In genomic region chr1:11802616-11802972, GRCh38 we compare ENCODE assay signal across 8 cellular contexts. TPM values are rescaled to one million over a fixed set of nuclear protein-coding genes. Genes with fewer than 3 reads are reported as not detected.
DNase-seq lines count a peak whose midpoint lies in the region; ATAC-seq and TF ChIP-seq lines count a peak whose summit lies in the region.

No MANE protein-coding gene starts in this region.

- DNase-seq in GM12864 (ENCODE audit: low read depth) (no peak), left ventricle myocardium superior (peak; percentile 42), sciatic nerve (ENCODE audit: low spot score) (peak; percentile 68), NCI-H2196 (lab: John Stamatoyannopoulos, UW; ENCODE audit: unreplicated experiment) (no peak), activated gamma-delta T cell (lab: John Stamatoyannopoulos, UW) (no peak)
- peak; percentile 9 for DNase-seq in activated T-helper 1 cell treated with anti-CD3 and anti-CD28 coated beads, Interleukin-12 subunit alpha, Interleukin-12 subunit beta, Interleukin-2, Interleukin-4 antibody, amounts not matched to agents 30 ng/mL and 10 ng/mL and 1 ng/mL, durations not matched to agents 14 hours and 24 hours and 36 hours (ENCODE audit: low spot score)
- no peak for DNase-seq in stimulated activated CD8-positive, alpha-beta memory T cell treated with anti-CD3 and anti-CD28 coated beads, Interleukin-4, amount 100 ng/mL, for 48 hours

- peaks cover 2% of the 10 kb centered on the region for H3K27me3 Mint-ChIP-seq in activated T-helper 1 cell treated with anti-CD3 and anti-CD28 coated beads, Interleukin-12 subunit alpha, Interleukin-12 subunit beta, Interleukin-2, Interleukin-4 antibody, amounts not matched to agents 30 ng/mL and 10 ng/mL and 1 ng/mL, durations not matched to agents 14 hours and 24 hours and 36 hours (ENCODE audit: insufficient read depth)

- no peak for TF ChIP-seq CTCF in GM12864 (IDR thresholded peaks at IDR 0.05; ENCODE audit: low read depth, low read length, missing control alignments)

- H3K9me3 Mint-ChIP-seq in activated T-helper 1 cell treated with anti-CD3 and anti-CD28 coated beads, Interleukin-12 subunit alpha, Interleukin-12 subunit beta, Interleukin-2, Interleukin-4 antibody, amounts not matched to agents 30 ng/mL and 10 ng/mL and 1 ng/mL, durations not matched to agents 14 hours and 24 hours and 36 hours: no peaks in the 10 kb centered on the region

- intact Hi-C loops in activated T-helper 1 cell treated with anti-CD3 and anti-CD28 coated beads, Interleukin-12 subunit alpha, Interleukin-12 subunit beta, Interleukin-2, Interleukin-4 antibody, amounts not matched to agents 30 ng/mL and 10 ng/mL and 1 ng/mL, durations not matched to agents 14 hours and 24 hours and 36 hours (cut with micrococcal nuclease): loop anchor here (2.0 to 10.0 kb wide), 2 partner anchors 362 to 530 kb away; partner anchors contain the start of genes TNFRSF1B and UBIAD1
- intact Hi-C loops in left ventricle myocardium superior (cut with micrococcal nuclease): no loop called here
- intact Hi-C loops in sciatic nerve (cut with DNase I): no loop called here

- H3K36me3 Mint-ChIP-seq in activated T-helper 1 cell treated with anti-CD3 and anti-CD28 coated beads, Interleukin-12 subunit alpha, Interleukin-12 subunit beta, Interleukin-2, Interleukin-4 antibody, amounts not matched to agents 30 ng/mL and 10 ng/mL and 1 ng/mL, durations not matched to agents 14 hours and 24 hours and 36 hours (ENCODE audit: low read depth): peaks cover 20% of the 10 kb centered on the region

- peaks cover 50% of the 10 kb centered on the region for H3K4me1 Mint-ChIP-seq in activated T-helper 1 cell treated with anti-CD3 and anti-CD28 coated beads, Interleukin-12 subunit alpha, Interleukin-12 subunit beta, Interleukin-2, Interleukin-4 antibody, amounts not matched to agents 30 ng/mL and 10 ng/mL and 1 ng/mL, durations not matched to agents 14 hours and 24 hours and 36 hours (ENCODE audit: low read depth)

- peak overlapping the region; percentile 99 for H3K4me3 Mint-ChIP-seq in activated T-helper 1 cell treated with anti-CD3 and anti-CD28 coated beads, Interleukin-12 subunit alpha, Interleukin-12 subunit beta, Interleukin-2, Interleukin-4 antibody, amounts not matched to agents 30 ng/mL and 10 ng/mL and 1 ng/mL, durations not matched to agents 14 hours and 24 hours and 36 hours

- H3K27ac Mint-ChIP-seq in activated T-helper 1 cell treated with anti-CD3 and anti-CD28 coated beads, Interleukin-12 subunit alpha, Interleukin-12 subunit beta, Interleukin-2, Interleukin-4 antibody, amounts not matched to agents 30 ng/mL and 10 ng/mL and 1 ng/mL, durations not matched to agents 14 hours and 24 hours and 36 hours: peak overlapping the region; percentile 68

- H3K4me3 ChIP-seq in GM12864 (ENCODE audit: low read depth, low read length): peak overlapping the region; percentile 57

- no peak for ATAC-seq in left ventricle myocardium superior
- ATAC-seq in sciatic nerve: peak; percentile 16
- no peak for ATAC-seq in HG03135 (IDR thresholded peaks at IDR 0.05; ENCODE audit: unreplicated experiment)

RNA-seq across cellular contexts. Expression of gene MTHFR, which starts 3.2 kb away (rescaled TPM):
- total RNA-seq in activated T-helper 1 cell treated with anti-CD3 and anti-CD28 coated beads, Interleukin-12 subunit alpha, Interleukin-12 subunit beta, Interleukin-2, Interleukin-4 antibody, amounts not matched to agents 30 ng/mL and 10 ng/mL and 1 ng/mL, durations not matched to agents 14 hours and 24 hours and 36 hours: 18.1 and 21.4 TPM in 2 replicates
- total RNA-seq in left ventricle myocardium superior (37.9 TPM), sciatic nerve (78.3 TPM)

RNA-seq across cellular contexts. Expression of gene CLCN6, which starts 3.4 kb away (rescaled TPM):
- total RNA-seq in activated T-helper 1 cell treated with anti-CD3 and anti-CD28 coated beads, Interleukin-12 subunit alpha, Interleukin-12 subunit beta, Interleukin-2, Interleukin-4 antibody, amounts not matched to agents 30 ng/mL and 10 ng/mL and 1 ng/mL, durations not matched to agents 14 hours and 24 hours and 36 hours: 11.2 and 14.3 TPM in 2 replicates
- total RNA-seq in left ventricle myocardium superior (15.4 TPM), sciatic nerve (48.4 TPM)

RNA-seq across cellular contexts. Expression of gene C1orf167, which starts 40.6 kb away (rescaled TPM):
- total RNA-seq in activated T-helper 1 cell treated with anti-CD3 and anti-CD28 coated beads, Interleukin-12 subunit alpha, Interleukin-12 subunit beta, Interleukin-2, Interleukin-4 antibody, amounts not matched to agents 30 ng/mL and 10 ng/mL and 1 ng/mL, durations not matched to agents 14 hours and 24 hours and 36 hours: not detected in 2 replicates
- total RNA-seq in left ventricle myocardium superior (2.1 TPM), sciatic nerve (4.1 TPM)

RNA-seq across cellular contexts. Expression of gene NPPA, which starts 45.0 kb away (rescaled TPM):
- total RNA-seq in activated T-helper 1 cell treated with anti-CD3 and anti-CD28 coated beads, Interleukin-12 subunit alpha, Interleukin-12 subunit beta, Interleukin-2, Interleukin-4 antibody, amounts not matched to agents 30 ng/mL and 10 ng/mL and 1 ng/mL, durations not matched to agents 14 hours and 24 hours and 36 hours: not detected in 2 replicates
- total RNA-seq in left ventricle myocardium superior: 5.5 TPM
- total RNA-seq in sciatic nerve: 0.45 TPM

RNA-seq across cellular contexts. Expression of gene NPPB, which starts 56.2 kb away (rescaled TPM):
- not detected in 2 replicates for total RNA-seq in activated T-helper 1 cell treated with anti-CD3 and anti-CD28 coated beads, Interleukin-12 subunit alpha, Interleukin-12 subunit beta, Interleukin-2, Interleukin-4 antibody, amounts not matched to agents 30 ng/mL and 10 ng/mL and 1 ng/mL, durations not matched to agents 14 hours and 24 hours and 36 hours
- total RNA-seq in left ventricle myocardium superior: not detected
- not detected for total RNA-seq in sciatic nerve

Comparison
In these comparisons a context has a peak if more than half of its experiments do, and no peak if none do; other contexts are left out.
1. DNase-seq: peak in activated T-helper 1 cell treated with anti-CD3 and anti-CD28 coated beads, Interleukin-12 subunit alpha, Interleukin-12 subunit beta, Interleukin-2, Interleukin-4 antibody, amounts not matched to agents 30 ng/mL and 10 ng/mL and 1 ng/mL, durations not matched to agents 14 hours and 24 hours and 36 hours (single experiment), left ventricle myocardium superior (single experiment) and sciatic nerve (single experiment); none in GM12864 (single experiment), NCI-H2196 (single experiment), activated gamma-delta T cell (single experiment) and stimulated activated CD8-positive, alpha-beta memory T cell treated with anti-CD3 and anti-CD28 coated beads, Interleukin-4, amount 100 ng/mL, for 48 hours (single experiment).